ENCODE assay signal across 11 cellular contexts in genomic region chr6:30740540-30740870, GRCh38. TPM values are rescaled to one million over a fixed set of nuclear protein-coding genes. Genes with fewer than 3 reads are reported as not detected.
DNase-seq lines count a peak whose midpoint lies in the region; ATAC-seq, FAIRE-seq and TF ChIP-seq lines count a peak whose summit lies in the region.
"Had no signal": no experiment of that assay in that cellular context is flagged by ENCODE, and none has a peak within 500 bp of the region (broad histone marks: within the 10 kb centered on the region; RNA-seq: fewer than 3 reads in every experiment).

No MANE protein-coding gene starts in this region.

- H3K4me3 ChIP-seq in BLaER1 (no peak overlapping the region), GM23248 (no peak overlapping the region), kidney (ENCODE audit: low read length in 2 of 2) (no peak overlapping the region)
- no peak overlapping the region for H3K4me3 ChIP-seq in naive thymus-derived CD4-positive, alpha-beta T cell (ENCODE audit: low read length)

- H3F3A ChIP-seq in GM23248 (ENCODE audit: insufficient read depth), result peaks cover 28% of the 10 kb centered on the region

- no peaks in the 10 kb centered on the region for H3K27me3 ChIP-seq in BLaER1
- no peaks in the 10 kb centered on the region for H3K27me3 ChIP-seq in GM23248 (replicated peaks; ENCODE audit: insufficient read depth)
- no peaks in the 10 kb centered on the region for H3K27me3 ChIP-seq in naive thymus-derived CD4-positive, alpha-beta T cell (ENCODE audit: control insufficient read depth in 2 of 2, insufficient read depth in 2 of 2, low read length in 2 of 2)
- H3K27me3 ChIP-seq: Peyer's patch had no signal

- POLR2A ChIA-PET in activated naive CD8-positive, alpha-beta T cell treated with anti-CD3 and anti-CD28 coated beads, Interleukin-2, amount 10 ng/mL, durations not matched to agents 7 days and 5 days (lab: Charles Lee), result interaction anchor here (0.6 to 4.1 kb wide), 7 partner anchors 10 to 83 kb away, joined by 3 to 15 read pairs (median 4); no protein-coding TSS in a partner anchor
- POLR2A ChIA-PET in naive thymus-derived CD4-positive, alpha-beta T cell (lab: Charles Lee), result interaction anchor here (1.4 kb wide), 1 partner anchor 144 kb away, joined by 3 read pairs; the partner anchor contains the start of gene DDR1

- H3K27ac Mint-ChIP-seq in activated naive CD8-positive, alpha-beta T cell treated with anti-CD3 and anti-CD28 coated beads, Interleukin-2, amount 10 ng/mL, durations not matched to agents 7 days and 5 days, result peak overlapping the region; percentile 87
- H3K27ac Mint-ChIP-seq in naive thymus-derived CD4-positive, alpha-beta T cell, result peak overlapping the region; percentile 62 to 98 (median 86)

- no peak for ATAC-seq in activated naive CD8-positive, alpha-beta T cell treated with anti-CD3 and anti-CD28 coated beads, Interleukin-2, amount 10 ng/mL, durations not matched to agents 7 days and 5 days (ENCODE audit: low read depth)
- no peak for ATAC-seq in naive thymus-derived CD4-positive, alpha-beta T cell

- no peak for TF ChIP-seq CTCF in kidney (IDR thresholded peaks at IDR 0.05; ENCODE audit: borderline replicate concordance, extremely low read depth, insufficient read depth)

- H3K4me3 Mint-ChIP-seq in activated naive CD8-positive, alpha-beta T cell treated with anti-CD3 and anti-CD28 coated beads, Interleukin-2, amount 10 ng/mL, durations not matched to agents 7 days and 5 days, result peak overlapping the region; percentile 98
- peak overlapping the region; percentile 33 to 100 (median 58) for H3K4me3 Mint-ChIP-seq in naive thymus-derived CD4-positive, alpha-beta T cell

- FAIRE-seq in kidney (lab: Jason Lieb, UNC), result no peak

- peaks cover 67% of the 10 kb centered on the region for H3K36me3 Mint-ChIP-seq in activated naive CD8-positive, alpha-beta T cell treated with anti-CD3 and anti-CD28 coated beads, Interleukin-2, amount 10 ng/mL, durations not matched to agents 7 days and 5 days
- peaks cover 7 to 72% (median 20%) of the 10 kb centered on the region in 5 donors for H3K36me3 Mint-ChIP-seq in naive thymus-derived CD4-positive, alpha-beta T cell

- CTCF ChIA-PET in naive thymus-derived CD4-positive, alpha-beta T cell (lab: Charles Lee), result interaction anchor here (0.6 to 1.4 kb wide), 2 partner anchors 9 to 353 kb away, joined by 3 to 8 read pairs; no protein-coding TSS in a partner anchor

- H3K9me3 Mint-ChIP-seq in activated naive CD8-positive, alpha-beta T cell treated with anti-CD3 and anti-CD28 coated beads, Interleukin-2, amount 10 ng/mL, durations not matched to agents 7 days and 5 days, result no peaks in the 10 kb centered on the region
- peaks cover 0 to 1% (median 0%) of the 10 kb centered on the region in 11 donors for H3K9me3 Mint-ChIP-seq in naive thymus-derived CD4-positive, alpha-beta T cell

- H3K36me3 ChIP-seq in BLaER1 (peaks cover 57% of the 10 kb centered on the region), GM23248 (ENCODE audit: low read depth) (peaks cover 37% of the 10 kb centered on the region), kidney (ENCODE audit: control insufficient read depth in 1 of 2, insufficient read depth in 2 of 2, low read length in 2 of 2) (peaks cover 21 to 29% of the 10 kb centered on the region in 2 donors)
- H3K36me3 ChIP-seq in naive thymus-derived CD4-positive, alpha-beta T cell (ENCODE audit: control insufficient read depth in 2 of 3, insufficient read depth in 3 of 3, low read length in 3 of 3), result peaks cover 0 to 11% (median 7%) of the 10 kb centered on the region in 3 experiments

- H3K27ac ChIP-seq in BLaER1 (no peak overlapping the region), GM23248 (peak overlapping the region; percentile 96), kidney (ENCODE audit: low read depth in 2 of 2, low read length in 2 of 2) (no peak overlapping the region)
- H3K27ac ChIP-seq in naive thymus-derived CD4-positive, alpha-beta T cell (ENCODE audit: low read depth, low read length), result peak overlapping the region; percentile 28

- WGBS in GM23248 (ENCODE audit: low coverage in 1 of 2, low lambda C conversion rate in 2 of 2, missing lambda C conversion rate in 2 of 2), 2 experiments, result 95 to 97% methylated on average over 2 of the region's 2 CpGs

- H3K9me3 ChIP-seq in BLaER1 (no peaks in the 10 kb centered on the region), GM23248 (ENCODE audit: low read depth) (no peaks in the 10 kb centered on the region), kidney (ENCODE audit: control insufficient read depth in 1 of 2, low read length in 2 of 2) (no peaks in the 10 kb centered on the region)
- no peaks in the 10 kb centered on the region for H3K9me3 ChIP-seq in naive thymus-derived CD4-positive, alpha-beta T cell (ENCODE audit: control insufficient read depth in 2 of 3, low read length in 3 of 3)
- H3K9me3 ChIP-seq: Peyer's patch had no signal

- H3K4me1 Mint-ChIP-seq in activated naive CD8-positive, alpha-beta T cell treated with anti-CD3 and anti-CD28 coated beads, Interleukin-2, amount 10 ng/mL, durations not matched to agents 7 days and 5 days, result peaks cover 59% of the 10 kb centered on the region
- peaks cover 66 to 86% (median 78%) of the 10 kb centered on the region in 7 donors for H3K4me1 Mint-ChIP-seq in naive thymus-derived CD4-positive, alpha-beta T cell

- H3K9ac ChIP-seq in BLaER1 (no peak overlapping the region; the same call in 1 of the 2 replicates), GM23248 (peak overlapping the region; percentile 99), kidney (ENCODE audit: low read length in 2 of 2) (no peak overlapping the region)

- intact Hi-C loops in naive thymus-derived CD4-positive, alpha-beta T cell (cut with micrococcal nuclease), result loop anchor here (5.0 to 10.0 kb wide), 5 partner anchors 72 to 416 kb away; partner anchors contain the start of genes MRPS18B (in 1 of the 2), PPP1R10 (in 1 of the 2) and TRIM39 (in 1 of the 2)
- intact Hi-C loops in kidney (cut with DNase I), result no loop called here

- no peak for DNase-seq in GM23248
- no peak for DNase-seq in activated naive CD8-positive, alpha-beta T cell treated with anti-CD3 and anti-CD28 coated beads, Interleukin-2, amount 10 ng/mL, durations not matched to agents 7 days and 5 days
- DNase-seq in naive thymus-derived CD4-positive, alpha-beta T cell, result no peak
- DNase-seq in NCI-H526 treated with DMSO at 0.1 percent for 48 hours (lab: John Stamatoyannopoulos, UW), result no peak
- no peak for DNase-seq in kidney
- no peak for DNase-seq in SHP77 treated with DMSO at 0.1 percent for 48 hours (lab: John Stamatoyannopoulos, UW)
- DNase-seq in HuH-7.5 (ENCODE audit: low spot score), result no peak
- DNase-seq: mesendoderm, NCI-H2227 treated with DMSO at 0.1 percent for 48 hours, Peyer's patch had no signal

- H4K20me1 ChIP-seq in BLaER1 (peaks cover 55% of the 10 kb centered on the region), GM23248 (ENCODE audit: insufficient read depth) (no peaks in the 10 kb centered on the region)

- H3K27me3 Mint-ChIP-seq in activated naive CD8-positive, alpha-beta T cell treated with anti-CD3 and anti-CD28 coated beads, Interleukin-2, amount 10 ng/mL, durations not matched to agents 7 days and 5 days, result no peaks in the 10 kb centered on the region
- no peaks in the 10 kb centered on the region for H3K27me3 Mint-ChIP-seq in naive thymus-derived CD4-positive, alpha-beta T cell

- H3K4me1 ChIP-seq in BLaER1 (peaks cover 78% of the 10 kb centered on the region), GM23248 (ENCODE audit: insufficient read depth) (peaks cover 29% of the 10 kb centered on the region), kidney (ENCODE audit: control insufficient read depth in 1 of 2, insufficient read depth in 1 of 2, low read depth in 1 of 2, low read length in 2 of 2) (peaks cover 22 to 31% of the 10 kb centered on the region in 2 donors)
- H3K4me1 ChIP-seq in naive thymus-derived CD4-positive, alpha-beta T cell (ENCODE audit: control insufficient read depth in 2 of 2, insufficient read depth in 2 of 2, low read length in 2 of 2), result peaks cover 45 to 55% of the 10 kb centered on the region in 2 donors

- H2AFZ ChIP-seq in GM23248, result no peak overlapping the region

- H3K4me2 ChIP-seq in BLaER1, result peak overlapping the region; percentile 99
- H3K4me2 ChIP-seq in GM23248 (ENCODE audit: unreplicated experiment), result peak overlapping the region; percentile 7

- H3K9me2 ChIP-seq in GM23248 (ENCODE audit: insufficient read depth), result no peaks in the 10 kb centered on the region

- in situ Hi-C loops in GM23248 (cut with MboI), result loop anchor here (10.0 to 25.0 kb wide), 2 partner anchors 74 to 347 kb away; no protein-coding TSS in a partner anchor

- peaks cover 84% of the 10 kb centered on the region for H3K79me2 ChIP-seq in GM23248 (ENCODE audit: insufficient read depth)

RNA-seq across cellular contexts. Expression of gene FLOT1, which starts 2.0 kb away (rescaled TPM):
- total RNA-seq in GM23248 (2014; rRNA removed; shearing (Covaris generic)), result 156 and 165 TPM in 2 replicates
- polyA plus RNA-seq in GM23248 (2016; fragmentation: Nextera tagmentation; extraction: Ambion mirVana) (162 and 171 TPM in 2 replicates), kidney (ENCODE audit: insufficient read depth, low read depth, low replicate concordance) (317 TPM)
- 100 to 1,000 TPM; 261 to 271 TPM for total RNA-seq in activated naive CD8-positive, alpha-beta T cell treated with anti-CD3 and anti-CD28 coated beads, Interleukin-2, amount 10 ng/mL, durations not matched to agents 7 days and 5 days
- 100 to 1,000 TPM in 1 of 5 experiments, 10 to 100 TPM in 4; 59.4 to 204 (median 81.3) TPM for total RNA-seq in naive thymus-derived CD4-positive, alpha-beta T cell
- 100 to 1,000 TPM; 107 to 132 TPM for polyA plus RNA-seq in naive thymus-derived CD4-positive, alpha-beta T cell
- 227 TPM for total RNA-seq in kidney

RNA-seq across cellular contexts. Expression of gene IER3, which starts 3.8 kb away (rescaled TPM):
- total RNA-seq in GM23248 (2014; rRNA removed; shearing (Covaris generic)), result 148 and 156 TPM in 2 replicates
- polyA plus RNA-seq in GM23248 (2016; fragmentation: Nextera tagmentation; extraction: Ambion mirVana), result 76.4 and 82.1 TPM in 2 replicates
- 10 to 100 TPM; 49.1 to 52.7 TPM for total RNA-seq in activated naive CD8-positive, alpha-beta T cell treated with anti-CD3 and anti-CD28 coated beads, Interleukin-2, amount 10 ng/mL, durations not matched to agents 7 days and 5 days
- total RNA-seq in naive thymus-derived CD4-positive, alpha-beta T cell, result 10 to 100 TPM; 10.8 to 69.9 (median 26.7) TPM
- 1 to 10 TPM; 2.2 to 2.8 TPM for polyA plus RNA-seq in naive thymus-derived CD4-positive, alpha-beta T cell
- 59.5 TPM for total RNA-seq in kidney
- polyA plus RNA-seq in kidney (ENCODE audit: insufficient read depth, low read depth, low replicate concordance), result 94.3 TPM

RNA-seq across cellular contexts. Expression of gene TUBB, which starts 20.4 kb away (rescaled TPM):
- total RNA-seq in GM23248 (2014; rRNA removed; shearing (Covaris generic)), result 525 and 565 TPM in 2 replicates
- polyA plus RNA-seq in GM23248 (2016; fragmentation: Nextera tagmentation; extraction: Ambion mirVana) (491 and 520 TPM in 2 replicates), kidney (ENCODE audit: insufficient read depth, low read depth, low replicate concordance) (197 TPM)
- total RNA-seq in activated naive CD8-positive, alpha-beta T cell treated with anti-CD3 and anti-CD28 coated beads, Interleukin-2, amount 10 ng/mL, durations not matched to agents 7 days and 5 days, result 1,000 to 10,000 TPM; 1,168 to 1,207 TPM
- 100 to 1,000 TPM in 4 of 5 experiments, 10 to 100 TPM in 1; 86.7 to 930 (median 242) TPM for total RNA-seq in naive thymus-derived CD4-positive, alpha-beta T cell
- 100 to 1,000 TPM; 107 to 151 TPM for polyA plus RNA-seq in naive thymus-derived CD4-positive, alpha-beta T cell
- total RNA-seq in kidney, result 295 TPM

RNA-seq across cellular contexts. Expression of gene MDC1, which starts 23.4 kb away (rescaled TPM):
- 4.9 and 6.6 TPM in 2 replicates for total RNA-seq in GM23248 (2014; rRNA removed; shearing (Covaris generic))
- polyA plus RNA-seq in GM23248 (2016; fragmentation: Nextera tagmentation; extraction: Ambion mirVana), result 6.7 and 7.1 TPM in 2 replicates
- 10 to 100 TPM; 50.2 to 52.2 TPM for total RNA-seq in activated naive CD8-positive, alpha-beta T cell treated with anti-CD3 and anti-CD28 coated beads, Interleukin-2, amount 10 ng/mL, durations not matched to agents 7 days and 5 days
- 10 to 100 TPM; 40.3 to 78.9 (median 62.0) TPM for total RNA-seq in naive thymus-derived CD4-positive, alpha-beta T cell
- polyA plus RNA-seq in naive thymus-derived CD4-positive, alpha-beta T cell, result 10 to 100 TPM in 1 of 2 donors, 1 to 10 TPM in 1; 4.5 to 11.0 TPM
- 47.9 TPM for total RNA-seq in kidney
- 9.5 TPM for polyA plus RNA-seq in kidney (ENCODE audit: insufficient read depth, low read depth, low replicate concordance)

RNA-seq across cellular contexts. Expression of gene NRM, which starts 49.7 kb away (rescaled TPM):
- 5.8 and 6.2 TPM in 2 replicates for total RNA-seq in GM23248 (2014; rRNA removed; shearing (Covaris generic))
- 11.3 and 11.6 TPM in 2 replicates for polyA plus RNA-seq in GM23248 (2016; fragmentation: Nextera tagmentation; extraction: Ambion mirVana)
- 10 to 100 TPM; 33.1 to 33.9 TPM for total RNA-seq in activated naive CD8-positive, alpha-beta T cell treated with anti-CD3 and anti-CD28 coated beads, Interleukin-2, amount 10 ng/mL, durations not matched to agents 7 days and 5 days
- total RNA-seq in naive thymus-derived CD4-positive, alpha-beta T cell, result 10 to 100 TPM in 1 of 5 experiments, 1 to 10 TPM in 4; 2.3 to 29.4 (median 3.1) TPM
- 1 to 10 TPM; 7.2 to 7.6 TPM for polyA plus RNA-seq in naive thymus-derived CD4-positive, alpha-beta T cell
- total RNA-seq in kidney, result 14.2 TPM
- polyA plus RNA-seq in kidney (ENCODE audit: insufficient read depth, low read depth, low replicate concordance), result 14.2 TPM

Comparison
In these comparisons a context has a peak if more than half of its experiments do, and no peak if none do; other contexts are left out.
1. H3K27ac ChIP-seq: peak in GM23248 (single experiment) and naive thymus-derived CD4-positive, alpha-beta T cell (single experiment); none in BLaER1 (single experiment) and kidney (0 of 2).